In the genomic region with DNA sequence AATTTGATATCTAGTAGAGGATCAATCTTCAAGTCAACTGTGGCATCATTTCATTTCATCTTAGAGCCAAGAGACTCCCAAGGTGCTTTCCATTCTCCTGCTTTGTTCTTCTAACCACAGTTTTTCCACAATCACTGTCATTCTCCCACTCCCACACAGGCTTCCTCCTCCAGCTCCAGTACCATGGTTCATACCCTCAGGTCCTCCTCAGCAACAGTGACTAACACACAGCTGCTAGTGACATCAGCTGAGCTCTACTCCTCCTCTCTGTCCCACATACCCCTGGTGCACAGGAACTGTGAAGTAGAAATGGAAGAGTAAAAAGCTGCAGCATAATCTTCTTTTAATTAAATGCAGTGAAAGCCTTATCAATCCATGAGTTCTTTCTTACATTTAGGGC, we compare ENCODE assay signal across 20 cellular contexts.
DNase-seq lines count a peak whose midpoint lies in the region; ATAC-seq and TF ChIP-seq lines count a peak whose summit lies in the region.
"Had no signal": no experiment of that assay in that cellular context is flagged by ENCODE, and none has a peak within 500 bp of the region (broad histone marks: within the 10 kb centered on the region; RNA-seq: fewer than 3 reads in every experiment).

No MANE protein-coding gene starts in this region.

- DNase-seq in Ammon's horn (ENCODE audit: low spot score) (peak; percentile 19), M059J (ENCODE audit: low read depth) (peak; percentile 22), choroid plexus epithelial cell (ENCODE audit: low read depth) (peak; percentile 59), kidney tubule cell (ENCODE audit: low spot score) (peak; percentile 60), glomerular visceral epithelial cell (ENCODE audit: extremely low spot score) (no peak)
- no peak for DNase-seq in stimulated activated naive CD8-positive, alpha-beta T cell treated with anti-CD3 and anti-CD28 coated beads, Interleukin-15, Interleukin-2, amounts not matched to agents 100 U/mL and 50 U/mL, for 24 hours
- DNase-seq: activated B cell treated with CpG ODN at 0.5 μM for 24 hours; activated CD8-positive, alpha-beta T cell treated with anti-CD3 and anti-CD28 coated beads for 36 hours; activated naive CD4-positive, alpha-beta T cell treated with anti-CD3 and anti-CD28 coated beads for 36 hours; activated T-cell treated with anti-CD3 and anti-CD28 coated beads, Interleukin-2, amount 50 U/mL, for 24 hours; C1 segment of cervical spinal cord; mesenchymal stem cell; NCI-H2029; NCI-H524; SHP77; stimulated activated CD4-positive, alpha-beta T cell treated with anti-CD3 and anti-CD28 coated beads, Interleukin-12 subunit alpha, Interleukin-12 subunit beta, amount 100 ng/mL, for 4 hours; T-helper 17 cell had no signal

- no peak for TF ChIP-seq CTCF in choroid plexus epithelial cell (conservative IDR thresholded peaks at IDR 0.05; ENCODE audit: low read depth, low read length)

- no peak for TF ChIP-seq POLR2A in GM18505 (IDR thresholded peaks at IDR 0.05; ENCODE audit: borderline replicate concordance, extremely low read depth, insufficient read depth, insufficient read length)

- ATAC-seq in stimulated activated naive CD8-positive, alpha-beta T cell treated with anti-CD3 and anti-CD28 coated beads, Interleukin-15, Interleukin-2, amounts not matched to agents 100 U/mL and 50 U/mL, for 24 hours: no peak
- ATAC-seq in HG03520 (IDR thresholded peaks at IDR 0.05; ENCODE audit: unreplicated experiment) (no peak), GM18505 (IDR thresholded peaks at IDR 0.05; ENCODE audit: unreplicated experiment) (no peak)
- ATAC-seq: activated CD8-positive, alpha-beta T cell treated with anti-CD3 and anti-CD28 coated beads for 36 hours; T-helper 17 cell had no signal

- no peak overlapping the region for H3K4me3 ChIP-seq in choroid plexus epithelial cell (ENCODE audit: low read depth, low read length)
- H3K4me3 ChIP-seq: ascending aorta had no signal

Comparison
In these comparisons a context has a peak if more than half of its experiments do, and no peak if none do; other contexts are left out.
1. DNase-seq: peak in Ammon's horn (single experiment), M059J (single experiment), choroid plexus epithelial cell (single experiment) and kidney tubule cell (single experiment); none in stimulated activated naive CD8-positive, alpha-beta T cell treated with anti-CD3 and anti-CD28 coated beads, Interleukin-15, Interleukin-2, amounts not matched to agents 100 U/mL and 50 U/mL, for 24 hours (single experiment) and glomerular visceral epithelial cell (single experiment).